Comparison of ENCODE assay signal across 8 cellular contexts in genomic region chr5:116084231-116084630, GRCh38. TPM values are rescaled to one million over a fixed set of nuclear protein-coding genes. Genes with fewer than 3 reads are reported as not detected.
DNase-seq lines count a peak whose midpoint lies in the region; ATAC-seq, FAIRE-seq and TF ChIP-seq lines count a peak whose summit lies in the region.

No MANE protein-coding gene starts in this region.

- TF ChIP-seq POLR2A in GM18505 (IDR thresholded peaks at IDR 0.05; ENCODE audit: borderline replicate concordance, extremely low read depth, insufficient read depth, insufficient read length), result no peak

- H3K27ac Mint-ChIP-seq in astrocyte (ENCODE audit: unreplicated experiment), result peak overlapping the region; percentile 89

- no CpG with 5 or more reads among the region's 11 CpGs for WGBS in iPS DF 6.9 (ENCODE audit: insufficient coverage, insufficient read length)

- H3K79me2 ChIP-seq in astrocyte (ENCODE audit: insufficient read depth, low read length), result peaks cover 27% of the 10 kb centered on the region

- H3K9me3 ChIP-seq in A673 (ENCODE audit: low read depth, low read length, poor library complexity, severe bottlenecking) (no peaks in the 10 kb centered on the region), astrocyte (ENCODE audit: insufficient read depth, low read depth, low read length) (no peaks in the 10 kb centered on the region), iPS DF 6.9 (ENCODE audit: control insufficient read depth, insufficient read depth, low read length) (no peaks in the 10 kb centered on the region), skeletal muscle satellite cell (replicated peaks; ENCODE audit: low read length) (no peaks in the 10 kb centered on the region)

- H3K27me3 ChIP-seq in A673 (replicated peaks; ENCODE audit: insufficient read depth, low read depth, low read length, poor library complexity) (no peaks in the 10 kb centered on the region), astrocyte (ENCODE audit: insufficient read depth, low read length) (no peaks in the 10 kb centered on the region), iPS DF 6.9 (ENCODE audit: control insufficient read depth, insufficient read depth, low read length) (no peaks in the 10 kb centered on the region), skeletal muscle satellite cell (ENCODE audit: control insufficient read depth, insufficient read depth, low read length) (no peaks in the 10 kb centered on the region)

- peak overlapping the region; percentile 92 for H3K9ac ChIP-seq in astrocyte (ENCODE audit: low read length)
- peak overlapping the region; percentile 97 for H3K9ac ChIP-seq in skeletal muscle satellite cell (ENCODE audit: low read depth, low read length)

- ATAC-seq in GM18505 (IDR thresholded peaks at IDR 0.05; ENCODE audit: unreplicated experiment) (peak; percentile 21), HG02970 (IDR thresholded peaks at IDR 0.05; ENCODE audit: low FRiP score, unreplicated experiment) (peak; percentile 30)

- peaks cover 10% of the 10 kb centered on the region for H3K36me3 Mint-ChIP-seq in astrocyte (ENCODE audit: low read depth, unreplicated experiment)

- BruUV-seq in A673 (replicated peaks; lab: Mats Ljungman, UMichigan), result TSS peak; percentile 65

- H2AFZ ChIP-seq in astrocyte (ENCODE audit: low read depth, low read length), result peak overlapping the region; percentile 57

- TF ChIP-seq CTCF in A673 (conservative IDR thresholded peaks at IDR 0.05; ENCODE audit: low read depth, low read length) (no peak), astrocyte (IDR thresholded peaks at IDR 0.05; ENCODE audit: insufficient read depth, low read depth, low read length) (no peak)

- no peaks in the 10 kb centered on the region for H4K20me1 ChIP-seq in astrocyte (ENCODE audit: insufficient read depth, low read length)

- POLR2A ChIA-PET in A673 (lab: Charles Lee; ENCODE audit: low non-redundant PET), result no interaction called here

- H3K9me3 Mint-ChIP-seq in astrocyte (ENCODE audit: unreplicated experiment), result peaks cover 3% of the 10 kb centered on the region

- H3K36me3 ChIP-seq in A673 (ENCODE audit: insufficient read depth, low read length, poor library complexity, severe bottlenecking), result no peaks in the 10 kb centered on the region
- H3K36me3 ChIP-seq in astrocyte (ENCODE audit: insufficient read depth, low read length), result peaks cover 7% of the 10 kb centered on the region
- no peaks in the 10 kb centered on the region for H3K36me3 ChIP-seq in iPS DF 6.9 (ENCODE audit: control insufficient read depth, insufficient read depth, low read length)
- peaks cover 8% of the 10 kb centered on the region for H3K36me3 ChIP-seq in skeletal muscle satellite cell (ENCODE audit: insufficient read depth, low read length)

- CTCF ChIA-PET in A673 (lab: Charles Lee), result interaction anchor here (0.7 kb wide), 1 partner anchor 249 kb away, joined by 4 read pairs; no protein-coding TSS in a partner anchor

- H3K4me3 Mint-ChIP-seq in astrocyte (ENCODE audit: unreplicated experiment), result peak overlapping the region; percentile 98

- peak overlapping the region; percentile 70 for H3K4me3 ChIP-seq in A673 (ENCODE audit: low read depth, low read length, poor library complexity, severe bottlenecking)
- H3K4me3 ChIP-seq in astrocyte (ENCODE audit: insufficient read depth, low read depth, low read length), result peak overlapping the region; percentile 75
- peak overlapping the region; percentile 100; the same call in 1 of the 2 replicates for H3K4me3 ChIP-seq in iPS DF 6.9 (ENCODE audit: low read length)
- H3K4me3 ChIP-seq in skeletal muscle satellite cell (ENCODE audit: low read length), result peak overlapping the region; percentile 75

- peak overlapping the region; percentile 93 for H3K27ac ChIP-seq in A673 (ENCODE audit: low read depth, low read length, poor library complexity, severe bottlenecking)
- H3K27ac ChIP-seq in astrocyte (ENCODE audit: low read depth, low read length), result no peak overlapping the region
- no peak overlapping the region for H3K27ac ChIP-seq in iPS DF 6.9 (ENCODE audit: low read length)

- H3K4me2 ChIP-seq in astrocyte (ENCODE audit: low read length) (peak overlapping the region; percentile 87), skeletal muscle satellite cell (ENCODE audit: low read length) (peak overlapping the region; percentile 80)

- intact Hi-C loops in A673 (cut with micrococcal nuclease; ENCODE audit: unreplicated experiment) (no loop called here), posterior vena cava (cut with DNase I) (no loop called here)

- no peak for DNase-seq in A673 (ENCODE audit: low spot score)
- DNase-seq in NCI-H748 treated with DMSO at 0.1 percent for 48 hours (lab: John Stamatoyannopoulos, UW), result peak; percentile 50
- peak; percentile 14 for DNase-seq in astrocyte (ENCODE audit: low read depth)
- no peak for DNase-seq in iPS DF 6.9 (ENCODE audit: low read depth, low spot score)
- DNase-seq in posterior vena cava (ENCODE audit: low spot score), result no peak

- H3K4me1 ChIP-seq in A673 (ENCODE audit: insufficient read depth, low read length, poor library complexity, severe bottlenecking), result peaks cover 9% of the 10 kb centered on the region
- peaks cover 6% of the 10 kb centered on the region for H3K4me1 ChIP-seq in astrocyte (ENCODE audit: insufficient read depth, low read length)
- H3K4me1 ChIP-seq in iPS DF 6.9 (ENCODE audit: control insufficient read depth, insufficient read depth, low read length), result peaks cover 4% of the 10 kb centered on the region; the same call in 1 of the 2 replicates
- peaks cover 9% of the 10 kb centered on the region for H3K4me1 ChIP-seq in skeletal muscle satellite cell (ENCODE audit: control insufficient read depth, insufficient read depth, low read length)

- no peak for FAIRE-seq in astrocyte (lab: Jason Lieb, UNC)

- H3K27me3 Mint-ChIP-seq in astrocyte (ENCODE audit: low read depth, unreplicated experiment), result no peaks in the 10 kb centered on the region

- H3K4me1 Mint-ChIP-seq in astrocyte (ENCODE audit: low read depth, unreplicated experiment), result peaks cover 9% of the 10 kb centered on the region

RNA-seq across cellular contexts. Expression of gene COMMD10, which starts 0.6 kb away (rescaled TPM):
- 35.4 and 36.5 TPM in 2 replicates for total RNA-seq in A673 (2021)
- total RNA-seq in astrocyte, result 18.1 and 18.4 TPM in 2 replicates
- total RNA-seq in skeletal muscle satellite cell (2012; rRNA removed), result 25.3 and 27.4 TPM in 2 replicates
- total RNA-seq in posterior vena cava, result 10 to 100 TPM; 34.4 to 35.9 TPM

RNA-seq across cellular contexts. Expression of gene ARL14EPL, which starts 52.0 kb away (rescaled TPM):
- total RNA-seq in A673 (2021) (not detected in 2 replicates), astrocyte (not detected in 2 replicates), posterior vena cava (not detected)
- total RNA-seq in skeletal muscle satellite cell (2012; rRNA removed), result not detected in 2 replicates

Comparison
In these comparisons a context has a peak if more than half of its experiments do, and no peak if none do; other contexts are left out.
1. DNase-seq: peak in NCI-H748 treated with DMSO at 0.1 percent for 48 hours (single experiment) and astrocyte (single experiment); none in A673 (single experiment), iPS DF 6.9 (single experiment) and posterior vena cava (single experiment).
2. Peak in every context shown above with its lines, with median percentiles within 50 percentile points of each other: H3K4me3 ChIP-seq.